ENCODE assay signal across 13 cellular contexts in the genomic region with DNA sequence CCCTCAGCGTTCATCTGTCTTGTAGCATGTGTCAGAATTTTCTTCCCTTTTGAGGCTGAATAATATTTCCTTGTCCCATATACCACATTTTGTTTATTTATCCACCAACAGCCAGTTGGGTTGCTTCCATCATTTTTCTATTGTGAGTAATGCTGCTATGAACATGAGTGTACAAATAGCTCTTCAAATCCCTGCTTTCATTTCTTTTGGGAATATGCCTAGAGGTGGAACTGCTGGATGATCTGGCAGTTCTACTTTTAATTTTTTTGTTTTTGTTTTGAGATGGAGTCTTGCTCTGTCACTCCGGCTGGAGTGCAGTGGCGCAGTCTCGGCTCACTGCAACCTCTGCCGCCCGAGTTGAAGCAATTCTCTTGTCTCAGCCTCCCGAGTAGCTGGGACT.
DNase-seq lines count a peak whose midpoint lies in the region; ATAC-seq and TF ChIP-seq lines count a peak whose summit lies in the region.
"Had no signal": no experiment of that assay in that cellular context is flagged by ENCODE, and none has a peak within 500 bp of the region (broad histone marks: within the 10 kb centered on the region; RNA-seq: fewer than 3 reads in every experiment).

No MANE protein-coding gene starts in this region.

- H3K36me3 ChIP-seq in sigmoid colon: no peaks in the 10 kb centered on the region

- DNase-seq in Daoy (ENCODE audit: low read depth) (peak; percentile 79), amniotic epithelial cell (ENCODE audit: low read depth) (peak; percentile 91), foreskin fibroblast (peak; percentile 90 to 94), sigmoid colon (no peak), amygdala (lab: John Stamatoyannopoulos, UW) (no peak), cerebellar nuclear complex (lab: John Stamatoyannopoulos, UW) (no peak)
- DNase-seq in activated naive CD4-positive, alpha-beta T cell treated with anti-CD3 and anti-CD28 coated beads, Interleukin-2, amount 10 ng/mL, durations not matched to agents 7 days and 5 days: no peak
- DNase-seq: COR-L47, H9, NCI-H510A treated with DMSO at 0.1 percent for 48 hours had no signal

- no peak for ATAC-seq in GM21737 (IDR thresholded peaks at IDR 0.05; ENCODE audit: unreplicated experiment)
- ATAC-seq: stimulated activated effector memory CD8-positive, alpha-beta T cell treated with anti-CD3 and anti-CD28 coated beads, Interleukin-12 subunit alpha, Interleukin-12 subunit beta, amount 100 ng/mL, for 72 hours had no signal

- H3K9me3 Mint-ChIP-seq in activated naive CD4-positive, alpha-beta T cell treated with anti-CD3 and anti-CD28 coated beads, Interleukin-2, amount 10 ng/mL, durations not matched to agents 7 days and 5 days: no peaks in the 10 kb centered on the region
- H3K9me3 Mint-ChIP-seq: stimulated activated effector memory CD8-positive, alpha-beta T cell treated with anti-CD3 and anti-CD28 coated beads, Interleukin-12 subunit alpha, Interleukin-12 subunit beta, amount 100 ng/mL, for 72 hours had no signal

- H3K9me3 ChIP-seq in sigmoid colon: no peaks in the 10 kb centered on the region

- no peak overlapping the region for H3K4me3 Mint-ChIP-seq in activated naive CD4-positive, alpha-beta T cell treated with anti-CD3 and anti-CD28 coated beads, Interleukin-2, amount 10 ng/mL, durations not matched to agents 7 days and 5 days
- H3K4me3 Mint-ChIP-seq: H9; stimulated activated effector memory CD8-positive, alpha-beta T cell treated with anti-CD3 and anti-CD28 coated beads, Interleukin-12 subunit alpha, Interleukin-12 subunit beta, amount 100 ng/mL, for 72 hours had no signal

- peak overlapping the region; percentile 19 to 77 (median 66) for H3K27ac ChIP-seq in sigmoid colon

- 88 to 94% methylated on average over 7 of the region's 7 CpGs for WGBS in sigmoid colon, 2 donors

- no peak for TF ChIP-seq CTCF in foreskin fibroblast (IDR thresholded peaks at IDR 0.05; ENCODE audit: low read depth, low read length)
- TF ChIP-seq CTCF in sigmoid colon (IDR thresholded peaks at IDR 0.05): no peak

- peaks cover 0 to 24% (median 19%) of the 10 kb centered on the region in 4 donors for H3K4me1 ChIP-seq in sigmoid colon

- CTCF ChIA-PET in activated naive CD4-positive, alpha-beta T cell treated with anti-CD3 and anti-CD28 coated beads, Interleukin-2, amount 10 ng/mL, durations not matched to agents 7 days and 5 days (lab: Charles Lee): no interaction called here

- H3K27ac Mint-ChIP-seq in activated naive CD4-positive, alpha-beta T cell treated with anti-CD3 and anti-CD28 coated beads, Interleukin-2, amount 10 ng/mL, durations not matched to agents 7 days and 5 days: no peak overlapping the region
- H3K27ac Mint-ChIP-seq: progenitor cell of endocrine pancreas; stimulated activated effector memory CD8-positive, alpha-beta T cell treated with anti-CD3 and anti-CD28 coated beads, Interleukin-12 subunit alpha, Interleukin-12 subunit beta, amount 100 ng/mL, for 72 hours had no signal

- no peak for TF ChIP-seq POLR2A in sigmoid colon (IDR thresholded peaks at IDR 0.05)

- intact Hi-C loops in sigmoid colon (cut with DNase I): loop anchor here (5.0 kb wide), 1 partner anchor 65 kb away; the partner anchor contains the start of gene SASH1

- H3K4me1 Mint-ChIP-seq in activated naive CD4-positive, alpha-beta T cell treated with anti-CD3 and anti-CD28 coated beads, Interleukin-2, amount 10 ng/mL, durations not matched to agents 7 days and 5 days: no peaks in the 10 kb centered on the region
- H3K4me1 Mint-ChIP-seq: stimulated activated effector memory CD8-positive, alpha-beta T cell treated with anti-CD3 and anti-CD28 coated beads, Interleukin-12 subunit alpha, Interleukin-12 subunit beta, amount 100 ng/mL, for 72 hours had no signal

- no peak overlapping the region for H3K4me3 ChIP-seq in foreskin fibroblast (ENCODE audit: low read depth in 1 of 2, low read length in 2 of 2)
- no peak overlapping the region for H3K4me3 ChIP-seq in sigmoid colon

- H3K36me3 Mint-ChIP-seq in activated naive CD4-positive, alpha-beta T cell treated with anti-CD3 and anti-CD28 coated beads, Interleukin-2, amount 10 ng/mL, durations not matched to agents 7 days and 5 days: no peaks in the 10 kb centered on the region
- H3K36me3 Mint-ChIP-seq: stimulated activated effector memory CD8-positive, alpha-beta T cell treated with anti-CD3 and anti-CD28 coated beads, Interleukin-12 subunit alpha, Interleukin-12 subunit beta, amount 100 ng/mL, for 72 hours had no signal

- TF ChIP-seq EP300 in sigmoid colon (IDR thresholded peaks at IDR 0.05): no peak

- peaks cover 19% of the 10 kb centered on the region for H3K27me3 Mint-ChIP-seq in activated naive CD4-positive, alpha-beta T cell treated with anti-CD3 and anti-CD28 coated beads, Interleukin-2, amount 10 ng/mL, durations not matched to agents 7 days and 5 days
- H3K27me3 Mint-ChIP-seq: progenitor cell of endocrine pancreas had no signal

- H3K27me3 ChIP-seq in sigmoid colon: no peaks in the 10 kb centered on the region

Comparison
In these comparisons a context has a peak if more than half of its experiments do, and no peak if none do; other contexts are left out.
1. DNase-seq: peak in Daoy (single experiment), amniotic epithelial cell (single experiment) and foreskin fibroblast (2 of 2); none in sigmoid colon (single experiment), activated naive CD4-positive, alpha-beta T cell treated with anti-CD3 and anti-CD28 coated beads, Interleukin-2, amount 10 ng/mL, durations not matched to agents 7 days and 5 days (single experiment), amygdala (0 of 56) and cerebellar nuclear complex (0 of 2).